8 cellular contexts compared by ENCODE assay signal in the genomic region with DNA sequence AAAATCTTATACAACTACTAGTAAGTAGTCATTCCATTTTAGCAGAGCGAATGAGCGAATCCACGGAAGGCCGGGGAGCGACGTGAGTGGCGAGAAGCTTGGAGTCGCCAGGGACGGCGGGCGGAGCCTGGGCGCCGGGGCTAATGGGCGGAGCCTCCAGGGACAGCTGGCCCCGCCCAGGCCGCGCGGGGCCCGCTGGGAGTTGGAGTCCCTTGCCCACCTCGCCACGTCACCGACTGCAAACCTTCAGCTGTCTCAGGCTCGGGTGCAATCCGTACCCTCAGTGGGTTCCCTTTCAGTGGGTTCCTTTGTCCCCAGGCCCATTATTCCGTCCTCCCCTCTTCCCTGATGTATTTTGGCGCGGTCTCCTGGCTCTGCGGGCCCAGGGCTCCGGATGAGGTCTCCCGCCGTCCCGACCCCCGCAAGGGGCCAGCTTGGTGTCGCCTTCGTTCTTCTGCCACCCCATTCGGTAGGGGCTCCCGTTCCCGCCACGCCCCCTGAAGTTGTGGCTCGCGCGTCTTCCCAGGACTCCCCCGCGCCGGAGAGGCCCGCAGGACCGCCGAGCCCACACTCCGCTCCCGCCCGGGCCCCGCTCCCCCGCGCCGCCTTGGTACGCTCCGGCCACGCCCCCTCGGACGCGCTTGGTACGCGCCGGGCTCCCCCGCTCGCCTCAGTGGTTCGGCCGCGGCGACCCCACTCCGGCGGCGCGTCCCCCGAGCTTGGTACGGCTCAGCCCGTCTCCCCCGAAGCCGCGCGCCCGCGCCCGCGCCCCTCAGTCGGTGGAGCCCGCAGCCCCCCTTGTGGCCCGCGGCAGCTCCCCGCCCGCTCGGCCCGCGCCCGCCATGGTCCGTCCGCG. TPM values are rescaled to one million over a fixed set of nuclear protein-coding genes. Genes with fewer than 3 reads are reported as not detected.
DNase-seq lines count a peak whose midpoint lies in the region; ATAC-seq and TF ChIP-seq lines count a peak whose summit lies in the region.

A gene (plus strand): TSS at position 673 of the 856 bp plus-strand sequence.

- H3K27me3 ChIP-seq in BLaER1 = no peaks in the 10 kb centered on the region
- H3K27me3 ChIP-seq in right lobe of liver = no peaks in the 10 kb centered on the region

- DNase-seq in NCI-H748 treated with DMSO at 0.1 percent for 48 hours (lab: John Stamatoyannopoulos, UW) = peak; percentile 92
- DNase-seq in activated CD4-positive, alpha-beta T cell treated with anti-CD3 and anti-CD28 coated beads, Interleukin-2, amount 50 U/mL, for 4 hours = peak; percentile 80 to 81
- peak; percentile 82 to 94 for DNase-seq in dermis microvascular lymphatic vessel endothelial cell (ENCODE audit: low read depth in 2 of 2)
- peak; percentile 93 to 94 (median 94) for DNase-seq in right lobe of liver
- DNase-seq in stimulated activated CD4-positive, alpha-beta T cell treated with anti-CD3 and anti-CD28 coated beads, Interleukin-4, amount 100 ng/mL, for 24 hours = peak; percentile 88

- H3K27ac ChIP-seq in BLaER1 (peak within 1 kb of the TSS; percentile 95), right lobe of liver (peak within 1 kb of the TSS; percentile 98 to 100 (median 99))

- peak within 1 kb of the TSS; percentile 99 for H3K4me2 ChIP-seq in BLaER1

- peaks cover 8% of the 10 kb centered on the region; the same call in 1 of the 2 replicates for H3K9me3 ChIP-seq in BLaER1
- H3K9me3 ChIP-seq in right lobe of liver = no peaks in the 10 kb centered on the region

- ATAC-seq in GM19372 (IDR thresholded peaks at IDR 0.05; ENCODE audit: low read depth, unreplicated experiment) = peak; percentile 74
- peak; percentile 32 for ATAC-seq in HG03558 (IDR thresholded peaks at IDR 0.05; ENCODE audit: extremely low read depth, unreplicated experiment)
- ATAC-seq in right lobe of liver = peak; percentile 91 to 97 (median 94)

- H3K36me3 ChIP-seq in BLaER1 (peaks cover 24% of the 10 kb centered on the region), right lobe of liver (peaks cover 0 to 10% (median 0%) of the 10 kb centered on the region in 4 donors)

- H3K4me1 ChIP-seq in BLaER1 (peaks cover 45% of the 10 kb centered on the region), right lobe of liver (peaks cover 0 to 22% (median 6%) of the 10 kb centered on the region in 4 donors)

- peak; percentile 83 for TF ChIP-seq POLR2A in right lobe of liver (IDR thresholded peaks at IDR 0.05)

- no peak for TF ChIP-seq CTCF in right lobe of liver (IDR thresholded peaks at IDR 0.05)

- H3K4me3 ChIP-seq in BLaER1 (peak within 1 kb of the TSS; percentile 94), right lobe of liver (peak within 1 kb of the TSS; percentile 55 to 98 (median 91))

- intact Hi-C loops in right lobe of liver (cut with DNase I) = no loop called here

- WGBS in right lobe of liver (ENCODE audit: insufficient coverage, low coverage, low lambda C conversion rate, missing lambda C conversion rate) = 0% methylated on average over 9 of the region's 98 CpGs

- peaks cover 41% of the 10 kb centered on the region for H4K20me1 ChIP-seq in BLaER1

- H3K9ac ChIP-seq in BLaER1 = peak within 1 kb of the TSS; percentile 95

RNA-seq across cellular contexts. Expression of the gene that starts here (rescaled TPM):
- total RNA-seq in dermis microvascular lymphatic vessel endothelial cell (32.6 and 74.1 TPM in 2 replicates), right lobe of liver (10 to 100 TPM; 44.4 to 93.0 (median 69.6) TPM)

Comparison
In these comparisons a context has a peak if more than half of its experiments do, and no peak if none do; other contexts are left out.
1. Peak in every context shown above with its lines: DNase-seq, ATAC-seq, H3K4me3 ChIP-seq and H3K27ac ChIP-seq.
2. ATAC-seq: peak in every context shown above with its lines; median percentile 94 in right lobe of liver; 74 in GM19372; 32 in HG03558.